In genomic region chr10:5404188-5405041, GRCh38 we compare ENCODE assay signal across 1 cellular context.
TF ChIP-seq lines count a peak whose summit lies in the region.

TSS of gene TUBAL3 (minus strand) at chr10:5404828. CDS start at chr10:5404792, 36 bp downstream.

TF ChIP-seq in K562, 482 proteins besides CTCF, POLR2A, EP300 and RAD21 (continued from another document and continues in another):
- TF ChIP-seq HINFP (tag; conservative IDR thresholded peaks at IDR 0.05; ENCODE audit: low read depth) (no peak), CHAMP1 (IDR thresholded peaks at IDR 0.05) (peak; percentile 54; the same call in 1 of the 2 replicates), THAP7 (CRISPR knock-in tag; IDR thresholded peaks at IDR 0.05) (no peak), PTRF (tag; IDR thresholded peaks at IDR 0.05) (no peak), GABPB2 (CRISPR knock-in tag; conservative IDR thresholded peaks at IDR 0.05) (no peak), ZNF551 (CRISPR knock-in tag; IDR thresholded peaks at IDR 0.05) (no peak), SRSF9 (IDR thresholded peaks at IDR 0.05; ENCODE audit: borderline replicate concordance, low read depth, low read length) (no peak), ZBTB7A (IDR thresholded peaks at IDR 0.05; ENCODE audit: borderline replicate concordance, control insufficient read depth, low read depth, low read length) (no peak), NFYB (IDR thresholded peaks at IDR 0.05; ENCODE audit: extremely low read depth, insufficient read length) (no peak), RNF219 (CRISPR knock-in tag; IDR thresholded peaks at IDR 0.05) (no peak), ZNF174 (CRISPR knock-in tag; IDR thresholded peaks at IDR 0.05) (no peak), XRCC3 (IDR thresholded peaks at IDR 0.05) (no peak), ZBTB8A (IDR thresholded peaks at IDR 0.05; ENCODE audit: partially characterized antibody) (no peak), ZC3H4 (CRISPR knock-in tag; IDR thresholded peaks at IDR 0.05; ENCODE audit: borderline replicate concordance) (no peak), ZNF655 (CRISPR knock-in tag; IDR thresholded peaks at IDR 0.05) (no peak), HSF4 (CRISPR knock-in tag; IDR thresholded peaks at IDR 0.05; ENCODE audit: borderline replicate concordance) (no peak), DPF2 (IDR thresholded peaks at IDR 0.05) (peak; percentile 45; the same call in 1 of the 2 replicates), CHCHD3 (CRISPR knock-in tag; IDR thresholded peaks at IDR 0.05) (no peak), HNRNPK (IDR thresholded peaks at IDR 0.05; ENCODE audit: low read depth, low read length, poor library complexity, severe bottlenecking) (no peak), ZFPM2 (CRISPR knock-in tag; IDR thresholded peaks at IDR 0.05) (no peak), CLOCK (CRISPR knock-in tag; IDR thresholded peaks at IDR 0.05; ENCODE audit: borderline replicate concordance) (no peak), ZNF778 (CRISPR knock-in tag; IDR thresholded peaks at IDR 0.05) (no peak), GATAD2B (IDR thresholded peaks at IDR 0.05; ENCODE audit: borderline replicate concordance) (no peak), ZNF347 (CRISPR knock-in tag; IDR thresholded peaks at IDR 0.05; ENCODE audit: low read depth) (no peak), CUX1 (CRISPR knock-in tag; IDR thresholded peaks at IDR 0.05) (no peak), SLC30A9 (CRISPR knock-in tag; IDR thresholded peaks at IDR 0.05) (no peak), SMARCE1 (IDR thresholded peaks at IDR 0.05) (0 out of 2 replicates have a peak, but pooled peaks have one; percentile 22), PRMT5 (CRISPR knock-in tag; IDR thresholded peaks at IDR 0.05) (no peak), ZBTB40 (IDR thresholded peaks at IDR 0.05) (peak; percentile 21; the same call in 1 of the 2 replicates), ZBTB40 (CRISPR knock-in tag; IDR thresholded peaks at IDR 0.05) (no peak)
